ENCODE assay signal across 33 cellular contexts in the genomic region with DNA sequence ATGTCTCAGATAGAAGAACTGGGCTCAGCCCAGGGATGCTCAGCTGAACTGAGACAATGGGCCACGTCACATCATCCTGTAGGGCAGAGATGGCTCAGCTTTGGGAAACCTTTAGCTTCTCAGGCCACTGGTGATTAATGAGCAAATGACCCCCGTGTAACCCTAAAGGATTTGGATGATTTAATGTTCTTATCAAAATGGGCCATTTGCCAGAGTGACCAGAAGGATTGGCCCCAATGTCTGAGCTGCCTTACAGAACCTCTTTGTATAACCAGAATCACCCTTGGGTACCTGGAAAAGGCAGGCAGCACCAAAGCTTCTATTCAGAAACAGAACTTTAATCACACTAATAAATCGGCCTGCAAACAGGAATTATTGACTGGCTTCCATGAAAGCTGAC.
"Had no signal": no experiment of that assay in that cellular context is flagged by ENCODE, and none has a peak within 500 bp of the region (broad histone marks: within the 10 kb centered on the region; RNA-seq: fewer than 3 reads in every experiment).

No MANE protein-coding gene starts in this region.

- H3K4me1 ChIP-seq: prostate gland had no signal

- H3K4me3 ChIP-seq: coronary artery, dorsolateral prefrontal cortex, gastrocnemius medialis, hepatocyte, ovary, prostate gland, skin epidermis, vagina had no signal

- H3K36me3 Mint-ChIP-seq: activated CD8-positive, alpha-beta memory T cell treated with anti-CD3 and anti-CD28 coated beads, Interleukin-2, amount 10 ng/mL, durations not matched to agents 7 days and 5 days; activated naive CD8-positive, alpha-beta T cell; type B pancreatic cell had no signal

- H3K27me3 Mint-ChIP-seq: activated B cell treated with CpG ODN at 0.5 μM for 24 hours; activated CD4-positive, alpha-beta T cell treated with anti-CD3 and anti-CD28 coated beads for 36 hours; activated naive CD8-positive, alpha-beta T cell; stimulated activated memory B cell treated with anti-CD40 and anti-IgM and Interleukin-4, amounts not matched to agents 10 μg/mL and 1 μg/mL and 100 μg/mL, for 72 hours; stimulated activated naive CD8-positive, alpha-beta T cell treated with anti-CD3 and anti-CD28 coated beads, Interleukin-15, amount 100 ng/mL, for 72 hours; type B pancreatic cell had no signal

- ATAC-seq: activated CD4-positive, alpha-beta T cell treated with anti-CD3 and anti-CD28 coated beads for 36 hours; activated CD8-positive, alpha-beta memory T cell treated with anti-CD3 and anti-CD28 coated beads, Interleukin-2, amount 10 ng/mL, durations not matched to agents 7 days and 5 days; activated CD8-positive, alpha-beta T cell treated with anti-CD3 and anti-CD28 coated beads, Interleukin-2, amount 10 ng/mL, durations not matched to agents 7 days and 5 days; activated T-cell treated with anti-CD3 and anti-CD28 coated beads, Interleukin-2, amount 50 U/mL, for 72 hours; gastrocnemius medialis; left ventricle myocardium superior; sciatic nerve; stimulated activated memory B cell treated with anti-CD40 and anti-IgM and Interleukin-4, amounts not matched to agents 10 μg/mL and 1 μg/mL and 100 μg/mL, for 72 hours; stimulated activated naive CD8-positive, alpha-beta T cell treated with anti-CD3 and anti-CD28 coated beads, Interleukin-15, amount 100 ng/mL, for 72 hours had no signal

- DNase-seq: activated B cell treated with CpG ODN at 0.5 μM for 24 hours; activated CD4-positive, alpha-beta T cell treated with anti-CD3 and anti-CD28 coated beads for 36 hours; activated CD8-positive, alpha-beta memory T cell treated with anti-CD3 and anti-CD28 coated beads, Interleukin-2, amount 10 ng/mL, durations not matched to agents 7 days and 5 days; activated CD8-positive, alpha-beta T cell treated with anti-CD3 and anti-CD28 coated beads, Interleukin-2, amount 10 ng/mL, durations not matched to agents 7 days and 5 days; activated effector memory CD4-positive, alpha-beta T cell treated with Interleukin-2 at 50 U/mL for 16 hours; activated naive CD4-positive, alpha-beta T cell treated with Interleukin-2 at 50 U/mL for 16 hours; activated T-cell treated with anti-CD3 and anti-CD28 coated beads for 4 hours; activated T-cell treated with anti-CD3 and anti-CD28 coated beads, Interleukin-2, amount 50 U/mL, for 72 hours; anterior cingulate cortex; dorsolateral prefrontal cortex; effector memory CD4-positive, alpha-beta T cell; erythroblast; gastrocnemius medialis; islet precursor cell; left ventricle myocardium superior; ovary; retina; stimulated activated CD4-positive, alpha-beta T cell treated with anti-CD3 and anti-CD28 coated beads, Interleukin-4, amount 100 ng/mL, for 24 hours; stimulated activated naive CD8-positive, alpha-beta T cell treated with anti-CD3 and anti-CD28 coated beads, Interleukin-15, amount 100 ng/mL, for 72 hours; substantia nigra; T1000 had no signal

- H3K27me3 ChIP-seq: dorsolateral prefrontal cortex, gastrocnemius medialis, hepatocyte, neutrophil, ovary, vagina had no signal

- H3K4me1 Mint-ChIP-seq: activated B cell treated with CpG ODN at 0.5 μM for 24 hours; activated CD4-positive, alpha-beta T cell treated with anti-CD3 and anti-CD28 coated beads for 36 hours; activated CD8-positive, alpha-beta memory T cell treated with anti-CD3 and anti-CD28 coated beads, Interleukin-2, amount 10 ng/mL, durations not matched to agents 7 days and 5 days; stimulated activated memory B cell treated with anti-CD40 and anti-IgM and Interleukin-4, amounts not matched to agents 10 μg/mL and 1 μg/mL and 100 μg/mL, for 72 hours had no signal

- H3K27ac Mint-ChIP-seq: activated B cell treated with CpG ODN at 0.5 μM for 24 hours; activated CD4-positive, alpha-beta T cell treated with anti-CD3 and anti-CD28 coated beads for 36 hours; activated CD8-positive, alpha-beta memory T cell treated with anti-CD3 and anti-CD28 coated beads, Interleukin-2, amount 10 ng/mL, durations not matched to agents 7 days and 5 days; activated CD8-positive, alpha-beta T cell treated with anti-CD3 and anti-CD28 coated beads, Interleukin-2, amount 10 ng/mL, durations not matched to agents 7 days and 5 days; activated naive CD8-positive, alpha-beta T cell; activated T-cell treated with anti-CD3 and anti-CD28 coated beads, Interleukin-2, amount 50 U/mL, for 72 hours; nephron; stimulated activated memory B cell treated with anti-CD40 and anti-IgM and Interleukin-4, amounts not matched to agents 10 μg/mL and 1 μg/mL and 100 μg/mL, for 72 hours; stimulated activated naive CD8-positive, alpha-beta T cell treated with anti-CD3 and anti-CD28 coated beads, Interleukin-15, amount 100 ng/mL, for 72 hours; T-helper 1 cell treated with Interleukin-12 subunit alpha and Interleukin-12 subunit beta and Interleukin-4 antibody, amounts not matched to agents 30 μg/mL and 1 μg/mL, for 36 hours; type B pancreatic cell had no signal

- H3K4me3 Mint-ChIP-seq: activated B cell treated with CpG ODN at 0.5 μM for 24 hours; activated CD4-positive, alpha-beta T cell treated with anti-CD3 and anti-CD28 coated beads for 36 hours; activated CD8-positive, alpha-beta memory T cell treated with anti-CD3 and anti-CD28 coated beads, Interleukin-2, amount 10 ng/mL, durations not matched to agents 7 days and 5 days; activated CD8-positive, alpha-beta T cell treated with anti-CD3 and anti-CD28 coated beads, Interleukin-2, amount 10 ng/mL, durations not matched to agents 7 days and 5 days; activated naive CD8-positive, alpha-beta T cell; activated T-cell treated with anti-CD3 and anti-CD28 coated beads, Interleukin-2, amount 50 U/mL, for 72 hours; nephron; stimulated activated memory B cell treated with anti-CD40 and anti-IgM and Interleukin-4, amounts not matched to agents 10 μg/mL and 1 μg/mL and 100 μg/mL, for 72 hours; stimulated activated naive CD8-positive, alpha-beta T cell treated with anti-CD3 and anti-CD28 coated beads, Interleukin-15, amount 100 ng/mL, for 72 hours; T-helper 1 cell treated with Interleukin-12 subunit alpha and Interleukin-12 subunit beta and Interleukin-4 antibody, amounts not matched to agents 30 μg/mL and 1 μg/mL, for 36 hours; type B pancreatic cell had no signal

- H3K9me3 ChIP-seq: gastrocnemius medialis, neutrophil, ovary, prostate gland, vagina had no signal

- H3K9me3 Mint-ChIP-seq: activated B cell treated with CpG ODN at 0.5 μM for 24 hours; activated T-cell treated with anti-CD3 and anti-CD28 coated beads, Interleukin-2, amount 50 U/mL, for 72 hours; nephron; stimulated activated memory B cell treated with anti-CD40 and anti-IgM and Interleukin-4, amounts not matched to agents 10 μg/mL and 1 μg/mL and 100 μg/mL, for 72 hours; stimulated activated naive CD8-positive, alpha-beta T cell treated with anti-CD3 and anti-CD28 coated beads, Interleukin-15, amount 100 ng/mL, for 72 hours; T-helper 1 cell treated with Interleukin-12 subunit alpha and Interleukin-12 subunit beta and Interleukin-4 antibody, amounts not matched to agents 30 μg/mL and 1 μg/mL, for 36 hours had no signal

- H3K27ac ChIP-seq: coronary artery, dorsolateral prefrontal cortex, gastrocnemius medialis, hepatocyte, neutrophil, ovary, prostate gland, skin epidermis, vagina had no signal

- H3K36me3 ChIP-seq: gastrocnemius medialis, neutrophil, ovary, prostate gland, vagina had no signal
